Comparison of ENCODE assay signal across 27 cellular contexts in genomic region chrX:9905288-9905687, GRCh38.
A peak's percentile ranks its signal among the peaks of the same experiment; 100 is the strongest.
DNase-seq lines count a peak whose midpoint lies in the region; ATAC-seq and TF ChIP-seq lines count a peak whose summit lies in the region.
"Had no signal": no experiment of that assay in that cellular context is flagged by ENCODE, and none has a peak within 500 bp of the region (broad histone marks: within the 10 kb centered on the region; RNA-seq: fewer than 3 reads in every experiment).

No MANE protein-coding gene starts in this region.

- H3K9me3 Mint-ChIP-seq in effector memory CD8-positive, alpha-beta T cell = no peaks in the 10 kb centered on the region
- H3K9me3 Mint-ChIP-seq: activated CD4-positive, alpha-beta T cell treated with anti-CD3 and anti-CD28 coated beads, Interleukin-2, amount 10 ng/mL, durations not matched to agents 24 days and 14 days; activated T-cell treated with anti-CD3 and anti-CD28 coated beads, Interleukin-2, amount 50 U/mL, for 4 hours; CD8-positive, alpha-beta memory T cell; natural killer cell treated with Interleukin-12 subunit alpha and Interleukin-12 subunit beta and Interleukin-15 and Interleukin-18, amount 100 ng/mL, for 72 hours; stimulated activated naive CD8-positive, alpha-beta T cell treated with anti-CD3 and anti-CD28 coated beads, Interleukin-15, Interleukin-2, amounts not matched to agents 100 ng/mL and 50 ng/mL, for 24 hours; T-helper 1 cell treated with Interleukin-12 subunit alpha and Interleukin-12 subunit beta and Interleukin-4 antibody, amounts not matched to agents 30 μg/mL and 1 μg/mL, for 36 hours had no signal

- no peak for ATAC-seq in effector memory CD8-positive, alpha-beta T cell (replicated peaks)
- ATAC-seq: activated T-cell treated with anti-CD3 and anti-CD28 coated beads, Interleukin-2, amount 50 U/mL, for 4 hours; gastroesophageal sphincter; natural killer cell treated with Interleukin-12 subunit alpha and Interleukin-12 subunit beta and Interleukin-15 and Interleukin-18, amount 100 ng/mL, for 72 hours; right lobe of liver had no signal

- peak overlapping the region; percentile 54 for H3K27ac ChIP-seq in brain microvascular endothelial cell
- H3K27ac ChIP-seq: gastroesophageal sphincter, KMS-11, right lobe of liver, tibial nerve had no signal

- H3K4me3 Mint-ChIP-seq in effector memory CD8-positive, alpha-beta T cell = no peak overlapping the region
- H3K4me3 Mint-ChIP-seq: activated CD4-positive, alpha-beta T cell treated with anti-CD3 and anti-CD28 coated beads, Interleukin-2, amount 10 ng/mL, durations not matched to agents 24 days and 14 days; activated T-cell treated with anti-CD3 and anti-CD28 coated beads, Interleukin-2, amount 50 U/mL, for 4 hours; CD8-positive, alpha-beta memory T cell; natural killer cell treated with Interleukin-12 subunit alpha and Interleukin-12 subunit beta and Interleukin-15 and Interleukin-18, amount 100 ng/mL, for 72 hours; stimulated activated naive CD8-positive, alpha-beta T cell treated with anti-CD3 and anti-CD28 coated beads, Interleukin-15, Interleukin-2, amounts not matched to agents 100 ng/mL and 50 ng/mL, for 24 hours; T-helper 1 cell treated with Interleukin-12 subunit alpha and Interleukin-12 subunit beta and Interleukin-4 antibody, amounts not matched to agents 30 μg/mL and 1 μg/mL, for 36 hours had no signal

- DNase-seq in MG63 (peak; percentile 59), brain microvascular endothelial cell (peak; percentile 69), foreskin fibroblast (peak; percentile 39 to 48), stromal cell of bone marrow (ENCODE audit: low read depth) (peak; percentile 22), NOMO-1 treated with dmso at 0.1 percent for 144 hours (lab: John Stamatoyannopoulos, UW; ENCODE audit: unreplicated experiment) (no peak), iPS-NIHi11 (ENCODE audit: low spot score) (no peak), ACHN (no peak)
- no peak for DNase-seq in effector memory CD8-positive, alpha-beta T cell
- DNase-seq: activated CD4-positive, alpha-beta T cell treated with anti-CD3 and anti-CD28 coated beads, Interleukin-2, amount 10 ng/mL, durations not matched to agents 24 days and 14 days; activated naive CD4-positive, alpha-beta T cell treated with Interleukin-2 at 50 U/mL for 16 hours; activated T-cell treated with anti-CD3 and anti-CD28 coated beads, Interleukin-2, amount 50 U/mL, for 4 hours; CD8-positive, alpha-beta memory T cell; effector CD4-positive, alpha-beta T cell; erythroblast; GDM1; islet precursor cell; MV-4-11; NCI-H146; NCI-H2171; NCI-H524 treated with DMSO at 0.1 percent for 48 hours; right lobe of liver had no signal

- TF ChIP-seq CTCF in brain microvascular endothelial cell (IDR thresholded peaks at IDR 0.05; ENCODE audit: low read depth, low read length, missing control alignments) = no peak
- TF ChIP-seq CTCF in foreskin fibroblast (IDR thresholded peaks at IDR 0.05; ENCODE audit: low read depth, low read length) = no peak

- H3K27me3 ChIP-seq in MG63 (no peaks in the 10 kb centered on the region), brain microvascular endothelial cell (replicated peaks) (no peaks in the 10 kb centered on the region)
- H3K27me3 ChIP-seq: gastroesophageal sphincter, right lobe of liver, tibial nerve had no signal

- H3K4me3 ChIP-seq in MG63 (no peak overlapping the region), brain microvascular endothelial cell (ENCODE audit: low read depth, low read length) (no peak overlapping the region), foreskin fibroblast (ENCODE audit: low read depth in 1 of 2, low read length in 2 of 2) (no peak overlapping the region)
- H3K4me3 ChIP-seq: gastroesophageal sphincter, right lobe of liver, tibial nerve had no signal

- H3K36me3 ChIP-seq in MG63 = no peaks in the 10 kb centered on the region
- H3K36me3 ChIP-seq in brain microvascular endothelial cell (replicated peaks) = no peaks in the 10 kb centered on the region
- H3K36me3 ChIP-seq: gastroesophageal sphincter, right lobe of liver, tibial nerve had no signal

- H3K27ac Mint-ChIP-seq in effector memory CD8-positive, alpha-beta T cell = no peak overlapping the region
- H3K27ac Mint-ChIP-seq: activated CD4-positive, alpha-beta T cell treated with anti-CD3 and anti-CD28 coated beads, Interleukin-2, amount 10 ng/mL, durations not matched to agents 24 days and 14 days; natural killer cell treated with Interleukin-12 subunit alpha and Interleukin-12 subunit beta and Interleukin-15 and Interleukin-18, amount 100 ng/mL, for 72 hours; stimulated activated naive CD8-positive, alpha-beta T cell treated with anti-CD3 and anti-CD28 coated beads, Interleukin-15, Interleukin-2, amounts not matched to agents 100 ng/mL and 50 ng/mL, for 24 hours; T-helper 1 cell treated with Interleukin-12 subunit alpha and Interleukin-12 subunit beta and Interleukin-4 antibody, amounts not matched to agents 30 μg/mL and 1 μg/mL, for 36 hours had no signal

- no peaks in the 10 kb centered on the region for H3K36me3 Mint-ChIP-seq in effector memory CD8-positive, alpha-beta T cell (ENCODE audit: insufficient read depth)
- H3K36me3 Mint-ChIP-seq: CD8-positive, alpha-beta memory T cell; natural killer cell treated with Interleukin-12 subunit alpha and Interleukin-12 subunit beta and Interleukin-15 and Interleukin-18, amount 100 ng/mL, for 72 hours had no signal

- H3K9me3 ChIP-seq in MG63 = no peaks in the 10 kb centered on the region
- H3K9me3 ChIP-seq: gastroesophageal sphincter, right lobe of liver, tibial nerve had no signal

- in situ Hi-C loops in brain microvascular endothelial cell (cut with HindIII; ENCODE audit: low pct_ligation_motif_present, low sequenced_read_pairs) (no loop called here), ACHN (cut with HindIII; ENCODE audit: low pct_ligation_motif_present, low pct_unique_long_range_greater_than_20kb, low sequenced_read_pairs) (no loop called here)

- H3K27me3 Mint-ChIP-seq in effector memory CD8-positive, alpha-beta T cell = peaks cover 13% of the 10 kb centered on the region in 2 donors

- H3K4me1 Mint-ChIP-seq in effector memory CD8-positive, alpha-beta T cell (ENCODE audit: low read depth in 2 of 2) = peaks cover 0 to 1% of the 10 kb centered on the region in 2 donors
- H3K4me1 Mint-ChIP-seq: activated CD4-positive, alpha-beta T cell treated with anti-CD3 and anti-CD28 coated beads, Interleukin-2, amount 10 ng/mL, durations not matched to agents 24 days and 14 days; CD8-positive, alpha-beta memory T cell had no signal

Comparison
In these comparisons a context has a peak if more than half of its experiments do, and no peak if none do; other contexts are left out.
1. DNase-seq: peak in MG63 (single experiment), brain microvascular endothelial cell (single experiment), foreskin fibroblast (2 of 2) and stromal cell of bone marrow (single experiment); none in effector memory CD8-positive, alpha-beta T cell (0 of 3), NOMO-1 treated with dmso at 0.1 percent for 144 hours (single experiment), iPS-NIHi11 (single experiment) and ACHN (single experiment).